32 cellular contexts compared by ENCODE assay signal in the genomic region with DNA sequence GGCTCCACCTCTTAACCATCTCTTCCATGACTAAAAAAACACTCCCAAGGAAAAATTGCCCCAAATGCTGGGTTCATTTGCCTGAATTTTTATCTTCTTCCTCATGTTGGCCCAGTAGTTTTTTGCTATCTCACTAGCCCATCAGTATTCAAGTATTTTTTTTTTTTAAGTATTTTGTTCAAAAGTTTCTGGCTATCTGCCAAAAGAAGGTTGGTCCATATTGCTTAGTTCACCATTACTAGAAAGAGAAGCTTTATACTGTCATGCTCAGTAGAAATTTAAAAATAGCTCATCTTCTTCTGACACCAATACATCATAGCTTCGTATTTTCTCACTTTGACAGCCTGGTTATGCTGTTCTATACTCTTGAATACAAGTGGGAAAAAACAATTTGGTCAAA.
"Had no signal": no experiment of that assay in that cellular context is flagged by ENCODE, and none has a peak within 500 bp of the region (broad histone marks: within the 10 kb centered on the region; RNA-seq: fewer than 3 reads in every experiment).

No MANE protein-coding gene starts in this region.

- H3K4me3 ChIP-seq: adrenal gland, ascending aorta, body of pancreas, breast epithelium, cardiac muscle cell had no signal

- H3K27ac ChIP-seq: adrenal gland, ascending aorta, body of pancreas, brain microvascular endothelial cell, breast epithelium, cardiac muscle cell had no signal

- H3K36me3 ChIP-seq: adrenal gland, ascending aorta, brain microvascular endothelial cell, breast epithelium, cardiac muscle cell had no signal

- ATAC-seq: activated naive CD4-positive, alpha-beta T cell treated with anti-CD3 and anti-CD28 coated beads, Interleukin-2, amount 50 U/mL, for 72 hours; activated naive CD8-positive, alpha-beta T cell treated with anti-CD3 and anti-CD28 coated beads, Interleukin-2, amount 50 U/mL, for 24 hours; activated T-cell treated with anti-CD3 and anti-CD28 coated beads, Interleukin-2, amount 50 U/mL, for 4 hours; activated T-cell treated with anti-CD3 and anti-CD28 coated beads, Interleukin-2, amount 50 U/mL, for 72 hours; activated T-helper 17 cell treated with anti-CD3 and anti-CD28 coated beads, Interleukin-2, amount 50 U/mL, for 72 hours; body of pancreas had no signal

- H3K9me3 ChIP-seq: adrenal gland, ascending aorta, body of pancreas, breast epithelium had no signal

- H3K4me1 ChIP-seq: adrenal gland, ascending aorta had no signal

- H3K27me3 ChIP-seq: ascending aorta, body of pancreas, brain microvascular endothelial cell, breast epithelium, cardiac muscle cell had no signal

- FAIRE-seq: astrocyte, bronchial epithelial cell had no signal

- DNase-seq: activated effector memory CD4-positive, alpha-beta T cell treated with anti-CD3 and anti-CD28 coated beads, Interleukin-2, amount 50 U/mL, for 16 hours; activated effector memory CD4-positive, alpha-beta T cell treated with Interleukin-2 at 50 U/mL for 16 hours; activated gamma-delta T cell; activated gamma-delta T cell treated with Interleukin-2 at 50 U/mL for 16 hours; activated naive CD4-positive, alpha-beta T cell; activated naive CD4-positive, alpha-beta T cell treated with anti-CD3 and anti-CD28 coated beads for 36 hours; activated naive CD4-positive, alpha-beta T cell treated with anti-CD3 and anti-CD28 coated beads, Interleukin-2, amount 10 ng/mL, durations not matched to agents 7 days and 5 days; activated naive CD4-positive, alpha-beta T cell treated with Interleukin-2 at 50 U/mL for 16 hours; activated naive CD8-positive, alpha-beta T cell treated with anti-CD3 and anti-CD28 coated beads for 36 hours; activated naive CD8-positive, alpha-beta T cell treated with anti-CD3 and anti-CD28 coated beads, Interleukin-2, amount 10 ng/mL, durations not matched to agents 7 days and 5 days; activated naive CD8-positive, alpha-beta T cell treated with anti-CD3 and anti-CD28 coated beads, Interleukin-2, amount 50 U/mL, for 24 hours; activated T-cell treated with anti-CD3 and anti-CD28 coated beads, Interleukin-2, amount 50 U/mL, for 1 hour; activated T-cell treated with anti-CD3 and anti-CD28 coated beads, Interleukin-2, amount 50 U/mL, for 24 hours; activated T-cell treated with anti-CD3 and anti-CD28 coated beads, Interleukin-2, amount 50 U/mL, for 4 hours; activated T-cell treated with anti-CD3 and anti-CD28 coated beads, Interleukin-2, amount 50 U/mL, for 48 hours; activated T-cell treated with anti-CD3 and anti-CD28 coated beads, Interleukin-2, amount 50 U/mL, for 72 hours; adrenal gland; amniotic stem cell; amygdala; anterior cingulate cortex; body of pancreas; brain microvascular endothelial cell; caudate nucleus; central memory CD4-positive, alpha-beta T cell; cerebellar nuclear complex had no signal
